In the genomic region with DNA sequence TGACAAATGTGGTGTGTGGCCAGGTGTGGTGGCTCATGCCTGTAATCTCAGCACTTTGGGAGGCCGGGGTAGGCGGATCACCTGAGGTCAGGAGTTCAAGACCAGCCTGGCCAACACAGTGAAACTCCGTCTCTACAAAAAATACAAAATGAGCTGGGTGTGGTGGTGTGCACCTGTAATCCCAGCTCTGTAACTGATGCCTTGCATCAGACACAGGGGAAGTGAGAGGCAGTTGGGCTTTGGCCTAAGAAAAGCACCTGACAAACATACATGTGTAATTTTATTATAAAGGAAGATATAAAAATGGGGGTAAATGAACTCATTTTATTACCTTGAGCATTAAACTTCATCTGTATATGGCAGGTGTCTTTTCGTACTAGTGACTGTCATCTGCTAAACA, we compare ENCODE assay signal across 19 cellular contexts.
DNase-seq lines count a peak whose midpoint lies in the region; ATAC-seq, FAIRE-seq and TF ChIP-seq lines count a peak whose summit lies in the region.
"Had no signal": no experiment of that assay in that cellular context is flagged by ENCODE, and none has a peak within 500 bp of the region (broad histone marks: within the 10 kb centered on the region; RNA-seq: fewer than 3 reads in every experiment).

No MANE protein-coding gene starts in this region.

- CTCF ChIA-PET in Calu3 (lab: Charles Lee), result no interaction called here

- no peaks in the 10 kb centered on the region for H3K27me3 Mint-ChIP-seq in Calu3 (ENCODE audit: unreplicated experiment)

- no peaks in the 10 kb centered on the region for H3K27me3 ChIP-seq in RWPE2 (ENCODE audit: insufficient read depth, poor library complexity, severe bottlenecking)
- no peaks in the 10 kb centered on the region for H3K27me3 ChIP-seq in keratinocyte (ENCODE audit: control insufficient read depth, extremely low read depth, insufficient read depth, low read length)
- no peaks in the 10 kb centered on the region for H3K27me3 ChIP-seq in transverse colon
- H3K27me3 ChIP-seq in foreskin keratinocyte, result no peaks in the 10 kb centered on the region

- no peaks in the 10 kb centered on the region for H3K36me3 ChIP-seq in RWPE2 (ENCODE audit: low read depth)
- H3K36me3 ChIP-seq in keratinocyte (ENCODE audit: control insufficient read depth in 2 of 2, extremely low read depth in 1 of 2, insufficient read depth in 2 of 2, low read length in 2 of 2), result no peaks in the 10 kb centered on the region
- no peaks in the 10 kb centered on the region for H3K36me3 ChIP-seq in transverse colon
- H3K36me3 ChIP-seq: HAP-1 had no signal

- H3K4me3 ChIP-seq in RWPE2 (ENCODE audit: severe bottlenecking) (no peak overlapping the region), keratinocyte (ENCODE audit: control insufficient read depth in 2 of 3, extremely low read depth in 1 of 3, insufficient read depth in 2 of 3, low read depth in 1 of 3, low read length in 3 of 3) (no peak overlapping the region), transverse colon (no peak overlapping the region)
- H3K4me3 ChIP-seq: A549, GM12878, HAP-1 had no signal

- H4K20me1 ChIP-seq in keratinocyte (ENCODE audit: control insufficient read depth, extremely low read depth, insufficient read depth, low read length), result no peaks in the 10 kb centered on the region

- peaks cover 29% of the 10 kb centered on the region for H3K4me1 Mint-ChIP-seq in Calu3 (ENCODE audit: low read depth, unreplicated experiment)
- H3K4me1 Mint-ChIP-seq: CD14-positive monocyte; CD4-positive, alpha-beta memory T cell; IgD-negative memory B cell had no signal

- no peak for TF ChIP-seq EP300 in transverse colon (IDR thresholded peaks at IDR 0.05; ENCODE audit: low read depth)

- no peak overlapping the region for H3K9ac ChIP-seq in keratinocyte (ENCODE audit: control insufficient read depth, extremely low read depth, insufficient read depth, low read length)

- no peaks in the 10 kb centered on the region for H3K79me2 ChIP-seq in keratinocyte (ENCODE audit: control insufficient read depth, insufficient read depth, low read length)

- H3K4me1 ChIP-seq in RWPE2 (ENCODE audit: insufficient read depth, poor library complexity, severe bottlenecking) (peaks cover 20% of the 10 kb centered on the region), keratinocyte (ENCODE audit: control insufficient read depth, extremely low read depth, insufficient read depth, low read length) (peaks cover 35% of the 10 kb centered on the region), transverse colon (peaks cover 0 to 19% (median 3%) of the 10 kb centered on the region in 4 donors), foreskin keratinocyte (peaks cover 24% of the 10 kb centered on the region)
- H3K4me1 ChIP-seq: A549, HAP-1 had no signal

- in situ Hi-C loops in transverse colon (cut with MboI; ENCODE audit: low pct_ligation_motif_present in 1 of 4, low pct_unique_long_range_greater_than_20kb in 1 of 4, low sequenced_read_pairs in 3 of 4), result no loop called here

- H3K9me3 Mint-ChIP-seq in Calu3 (ENCODE audit: low read depth, unreplicated experiment), result peaks cover 4% of the 10 kb centered on the region

- BruUV-seq in Calu3 (replicated peaks; lab: Mats Ljungman, UMichigan), result no TSS peak

- intact Hi-C loops in Calu3 (cut with micrococcal nuclease; ENCODE audit: unreplicated experiment) (no loop called here), transverse colon (cut with DNase I; ENCODE audit: low total_unique reads) (no loop called here)

- H3K9me3 ChIP-seq in RWPE2 (ENCODE audit: severe bottlenecking) (peaks cover 5% of the 10 kb centered on the region), keratinocyte (ENCODE audit: control insufficient read depth, low read depth, low read length) (peaks cover 4% of the 10 kb centered on the region), transverse colon (no peaks in the 10 kb centered on the region)
- H3K9me3 ChIP-seq: A549, HAP-1 had no signal

- no peaks in the 10 kb centered on the region for H3K36me3 Mint-ChIP-seq in Calu3 (ENCODE audit: insufficient read depth, unreplicated experiment)
- H3K36me3 Mint-ChIP-seq: CD14-positive monocyte; CD4-positive, alpha-beta memory T cell; IgD-negative memory B cell had no signal

- FAIRE-seq in keratinocyte (lab: Jason Lieb, UNC), result no peak
- FAIRE-seq: A549, GM12878, GM19239, H1, HepG2 had no signal

- no peak for TF ChIP-seq POLR2A in transverse colon (IDR thresholded peaks at IDR 0.05)

- dilution Hi-C loops in keratinocyte (cut with MboI; ENCODE audit: extremely low pct_ligation_motif_present, low sequenced_read_pairs), result no loop called here

- peak overlapping the region; percentile 14 for H3K27ac ChIP-seq in RWPE2 (ENCODE audit: poor library complexity, severe bottlenecking)
- H3K27ac ChIP-seq in keratinocyte (ENCODE audit: control insufficient read depth, insufficient read depth, low read length), result peak overlapping the region; percentile 70
- H3K27ac ChIP-seq in transverse colon, result peak overlapping the region; percentile 41 to 68 (median 65)
- H3K27ac ChIP-seq in foreskin keratinocyte, result no peak overlapping the region
- H3K27ac ChIP-seq: 22Rv1, A549 had no signal

- no peak overlapping the region for H3K4me3 Mint-ChIP-seq in Calu3 (ENCODE audit: low read depth, unreplicated experiment)
- H3K4me3 Mint-ChIP-seq: CD14-positive monocyte; CD4-positive, alpha-beta memory T cell; IgD-negative memory B cell had no signal

- H3K9me1 ChIP-seq in keratinocyte (ENCODE audit: control insufficient read depth, extremely low read depth, insufficient read depth, low read length), result no peaks in the 10 kb centered on the region

- H3K4me2 ChIP-seq in keratinocyte (ENCODE audit: control insufficient read depth, extremely low read depth, insufficient read depth, low read depth, low read length), result peak overlapping the region; percentile 33
- H3K4me2 ChIP-seq: A549 had no signal

- ATAC-seq in RWPE2 (ENCODE audit: low read depth), result no peak
- no peak for ATAC-seq in foreskin keratinocyte
- ATAC-seq: GM12878, HepG2 had no signal

- peak overlapping the region; percentile 61 for H3K27ac Mint-ChIP-seq in Calu3 (ENCODE audit: unreplicated experiment)
- H3K27ac Mint-ChIP-seq: CD14-positive monocyte, IgD-negative memory B cell had no signal

- WGBS in transverse colon (ENCODE audit: low coverage in 1 of 2), 2 donors, result 46 to 66% methylated on average over 4 of the region's 4 CpGs

- DNase-seq in Calu3, result no peak
- no peak for DNase-seq in RWPE2 (ENCODE audit: low spot score)
- no peak for DNase-seq in keratinocyte (ENCODE audit: low read depth, low spot score)
- DNase-seq in transverse colon, result no peak
- no peak for DNase-seq in C1 segment of cervical spinal cord (lab: John Stamatoyannopoulos, UW)
- DNase-seq in islet precursor cell, result no peak
- DNase-seq in foreskin keratinocyte, result no peak
- DNase-seq: AML-193; CD4-positive, alpha-beta memory T cell; GF-D8 had no signal

- H2AFZ ChIP-seq in keratinocyte (ENCODE audit: control insufficient read depth, low read length), result no peak overlapping the region

- TF ChIP-seq CTCF in Calu3 (IDR thresholded peaks at IDR 0.05; ENCODE audit: unreplicated experiment), result no peak
- no peak for TF ChIP-seq CTCF in RWPE2 (IDR thresholded peaks at IDR 0.05; ENCODE audit: poor library complexity, severe bottlenecking)
- TF ChIP-seq CTCF in keratinocyte (optimal IDR thresholded peaks at IDR 0.05 in 1 of 3, IDR thresholded peaks at IDR 0.05 in 1 of 3, conservative IDR thresholded peaks at IDR 0.05 in 1 of 3; ENCODE audit: extremely low read depth in 1 of 3, insufficient read depth in 2 of 3, low read length in 3 of 3), result no peak
- TF ChIP-seq CTCF in transverse colon (IDR thresholded peaks at IDR 0.05), result no peak
- TF ChIP-seq CTCF in foreskin keratinocyte (conservative IDR thresholded peaks at IDR 0.05), result no peak
